Comparison of ENCODE assay signal across 8 cellular contexts in the genomic region with DNA sequence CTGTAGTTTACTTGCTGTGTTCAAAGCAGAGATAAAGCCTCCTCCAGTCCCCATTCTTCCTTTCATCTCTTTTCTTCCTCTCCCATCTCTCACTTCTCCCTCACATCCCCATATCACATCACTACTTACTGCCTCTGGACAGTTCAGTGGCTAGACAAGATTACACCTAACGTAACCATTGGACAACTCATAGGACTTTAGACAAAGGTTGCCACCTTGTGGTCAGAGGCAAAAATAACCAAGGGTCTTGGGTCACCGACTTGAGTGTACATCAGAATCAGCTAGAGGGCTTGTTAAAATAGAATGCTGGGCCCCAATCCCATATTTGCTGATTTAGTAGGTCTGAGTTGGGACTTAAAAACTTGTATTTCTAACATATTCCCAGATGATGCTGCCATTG.
DNase-seq lines count a peak whose midpoint lies in the region; ATAC-seq, FAIRE-seq and TF ChIP-seq lines count a peak whose summit lies in the region.

No MANE protein-coding gene starts in this region.

- H3K9me3 ChIP-seq in A549 = no peaks in the 10 kb centered on the region

- 0% methylated on average over 2 of the region's 2 CpGs for WGBS in A549 (ENCODE audit: missing lambda C conversion rate)

- no peak overlapping the region for H3K4me3 ChIP-seq in A549

- CTCF ChIA-PET in A549 (lab: Yijun Ruan, JAX) = interaction anchor here (0.6 to 6.3 kb wide), 16 partner anchors 10 to 700 kb away, joined by 3 to 45 read pairs (median 4); partner anchors contain the start of gene CLCN5

- TF ChIP-seq RAD21 in A549 (conservative IDR thresholded peaks at IDR 0.05 in 1 of 2, IDR thresholded peaks at IDR 0.05 in 1 of 2) = peak; percentile 62 to 63

- H3K27ac ChIP-seq in A549 = no peak overlapping the region

- DNase-seq in A549 (ENCODE audit: low read depth in 1 of 2, low spot score in 1 of 2) (peak; percentile 24 to 66), ELF-1 (ENCODE audit: low read depth, low spot score) (peak; percentile 73), NCI-H82 (lab: John Stamatoyannopoulos, UW) (peak; percentile 85), amniotic epithelial cell (ENCODE audit: low read depth) (peak; percentile 61), inferior parietal cortex (ENCODE audit: extremely low spot score) (peak; percentile 75), GOT3 (lab: John Stamatoyannopoulos, UW) (no peak)
- DNase-seq in stimulated activated CD8-positive, alpha-beta memory T cell treated with anti-CD3 and anti-CD28 coated beads, Interleukin-4, amount 100 ng/mL, for 24 hours (ENCODE audit: low read depth) = peak; percentile 12

- TF ChIP-seq POLR2A in A549 (IDR thresholded peaks at IDR 0.05; ENCODE audit: low read length) = no peak

- no peak overlapping the region for H3K4me2 ChIP-seq in A549

- no peak for TF ChIP-seq EP300 in A549 (IDR thresholded peaks at IDR 0.05)

- TF ChIP-seq CTCF in A549 (IDR thresholded peaks at IDR 0.05) = peak; percentile 53

- H3K4me1 ChIP-seq in A549 = no peaks in the 10 kb centered on the region

- FAIRE-seq in A549 (lab: Jason Lieb, UNC) = peak; percentile 7

- POLR2A ChIA-PET in A549 (lab: Yijun Ruan, JAX) = no interaction called here

- ATAC-seq in A549 = peak; percentile 88 to 91
- peak; percentile 82 for ATAC-seq in HG02885 (IDR thresholded peaks at IDR 0.05; ENCODE audit: poor library complexity, unreplicated experiment)

TF ChIP-seq in A549, 52 proteins besides CTCF, POLR2A, EP300 and RAD21:
- TF ChIP-seq E2F6 (IDR thresholded peaks at IDR 0.05; ENCODE audit: borderline replicate concordance, low read depth) = no peak
- TF ChIP-seq SMC3 (IDR thresholded peaks at IDR 0.05) = peak; percentile 59; the same call in 2 of the 3 replicates
